In genomic region chr4:87042986-87043820, GRCh38 we compare ENCODE assay signal across 14 cellular contexts.
A peak's percentile ranks its signal among the peaks of the same experiment; 100 is the strongest.
DNase-seq lines count a peak whose midpoint lies in the region; ATAC-seq, FAIRE-seq and TF ChIP-seq lines count a peak whose summit lies in the region.
"Had no signal": no experiment of that assay in that cellular context is flagged by ENCODE, and none has a peak within 500 bp of the region (broad histone marks: within the 10 kb centered on the region; RNA-seq: fewer than 3 reads in every experiment).

No MANE protein-coding gene starts in this region.

- no peaks in the 10 kb centered on the region for H3K9me3 ChIP-seq in left ventricle myocardium inferior (replicated peaks)
- H3K9me3 ChIP-seq in uterus: no peaks in the 10 kb centered on the region
- H3K9me3 ChIP-seq in hepatocyte (ENCODE audit: low read depth): no peaks in the 10 kb centered on the region

- intact Hi-C loops in left ventricle myocardium inferior (cut with micrococcal nuclease) (no loop called here), left cardiac atrium (cut with DNase I) (no loop called here), uterus (cut with DNase I; ENCODE audit: low total_unique reads) (no loop called here)

- TF ChIP-seq CTCF in left ventricle myocardium inferior (IDR thresholded peaks at IDR 0.05; ENCODE audit: borderline replicate concordance) (no peak), uterus (IDR thresholded peaks at IDR 0.05) (no peak), hepatocyte (IDR thresholded peaks at IDR 0.05; ENCODE audit: poor library complexity) (no peak)

- H3K4me1 ChIP-seq in left ventricle myocardium inferior: peaks cover 98% of the 10 kb centered on the region
- peaks cover 18 to 20% of the 10 kb centered on the region in 2 donors for H3K4me1 ChIP-seq in uterus
- peaks cover 21% of the 10 kb centered on the region for H3K4me1 ChIP-seq in hepatocyte (ENCODE audit: insufficient read depth)

- H3K9me2 ChIP-seq in hepatocyte (replicated peaks; ENCODE audit: insufficient read depth): no peaks in the 10 kb centered on the region

- H3K4me3 ChIP-seq in left ventricle myocardium inferior (no peak overlapping the region), uterus (no peak overlapping the region), hepatocyte (no peak overlapping the region)

- H3K36me3 ChIP-seq in left ventricle myocardium inferior (peaks cover 16% of the 10 kb centered on the region), uterus (no peaks in the 10 kb centered on the region), hepatocyte (replicated peaks; ENCODE audit: insufficient read depth, low read depth) (no peaks in the 10 kb centered on the region)

- H3K27me3 ChIP-seq in left ventricle myocardium inferior (ENCODE audit: low read depth) (no peaks in the 10 kb centered on the region), uterus (no peaks in the 10 kb centered on the region), hepatocyte (no peaks in the 10 kb centered on the region)

- H3K4me2 ChIP-seq in hepatocyte: no peak overlapping the region
- H3K4me2 ChIP-seq: KMS-11 had no signal

- no peak for FAIRE-seq in frontal cortex (lab: Jason Lieb, UNC)

- no peak for ATAC-seq in left cardiac atrium
- peak; percentile 52 for ATAC-seq in HG03460 (IDR thresholded peaks at IDR 0.05; ENCODE audit: unreplicated experiment)

- peak overlapping the region; percentile 92 for H3K27ac ChIP-seq in left ventricle myocardium inferior (replicated peaks)
- H3K27ac ChIP-seq in uterus: peak overlapping the region; percentile 89 to 99
- no peak overlapping the region for H3K27ac ChIP-seq in hepatocyte
- H3K27ac ChIP-seq: KMS-11 had no signal

- 81% methylated on average over 4 of the region's 4 CpGs for WGBS in hepatocyte (ENCODE audit: low lambda C conversion rate, missing lambda C conversion rate)

- TF ChIP-seq POLR2A in uterus (IDR thresholded peaks at IDR 0.05): no peak

- peaks cover 41% of the 10 kb centered on the region for H4K20me1 ChIP-seq in hepatocyte (ENCODE audit: insufficient read depth, poor library complexity, severe bottlenecking)

- no peak for DNase-seq in left ventricle myocardium inferior
- DNase-seq in left cardiac atrium: no peak
- peak; percentile 60 for DNase-seq in kidney tubule cell (ENCODE audit: low spot score)
- DNase-seq in uterus: no peak
- no peak for DNase-seq in frontal cortex (ENCODE audit: low spot score in 2 of 2)
- DNase-seq in hepatocyte (ENCODE audit: low spot score): no peak
- DNase-seq in SK-N-DZ (ENCODE audit: low spot score): no peak
- DNase-seq: activated T-cell treated with anti-CD3 and anti-CD28 coated beads, Interleukin-2, amount 50 U/mL, for 24 hours; cortex of kidney; GF-D8; NCI-H524; T1000 had no signal

- H3K79me2 ChIP-seq in hepatocyte: peaks cover 99% of the 10 kb centered on the region

- no peak overlapping the region for H2AFZ ChIP-seq in hepatocyte
